ENCODE assay signal across 13 cellular contexts in genomic region chr4:68368566-68369473, GRCh38. TPM values are rescaled to one million over a fixed set of nuclear protein-coding genes. Genes with fewer than 3 reads are reported as not detected.
DNase-seq lines count a peak whose midpoint lies in the region; ATAC-seq and TF ChIP-seq lines count a peak whose summit lies in the region.
"Had no signal": no experiment of that assay in that cellular context is flagged by ENCODE, and none has a peak within 500 bp of the region (broad histone marks: within the 10 kb centered on the region; RNA-seq: fewer than 3 reads in every experiment).

No MANE protein-coding gene starts in this region.

- no peaks in the 10 kb centered on the region for H3K36me3 ChIP-seq in BLaER1 treated with 17β-estradiol and CSF1 and Interleukin-3, amounts not matched to agents 10 nM and 100 nM
- no peaks in the 10 kb centered on the region for H3K36me3 ChIP-seq in MG63

- H3K27ac Mint-ChIP-seq in nephron, result peak overlapping the region; percentile 61 to 94 (median 90)
- H3K27ac Mint-ChIP-seq: natural killer cell; stimulated activated naive CD8-positive, alpha-beta T cell treated with anti-CD3 and anti-CD28 coated beads, Interleukin-15, Interleukin-2, amounts not matched to agents 100 ng/mL and 50 ng/mL, for 24 hours had no signal

- H3K4me3 ChIP-seq in BLaER1 treated with 17β-estradiol and CSF1 and Interleukin-3, amounts not matched to agents 10 nM and 100 nM, result no peak overlapping the region
- peak overlapping the region; percentile 24 for H3K4me3 ChIP-seq in MG63
- H3K4me3 ChIP-seq in choroid plexus epithelial cell (ENCODE audit: low read depth, low read length), result no peak overlapping the region

- H3K4me3 Mint-ChIP-seq in nephron, result no peak overlapping the region
- H3K4me3 Mint-ChIP-seq: natural killer cell; stimulated activated naive CD8-positive, alpha-beta T cell treated with anti-CD3 and anti-CD28 coated beads, Interleukin-15, Interleukin-2, amounts not matched to agents 100 ng/mL and 50 ng/mL, for 24 hours had no signal

- H3K9ac ChIP-seq in BLaER1 treated with 17β-estradiol and CSF1 and Interleukin-3, amounts not matched to agents 10 nM and 100 nM, result no peak overlapping the region

- H3K27ac ChIP-seq in BLaER1 treated with 17β-estradiol and CSF1 and Interleukin-3, amounts not matched to agents 10 nM and 100 nM, result no peak overlapping the region

- peaks cover 3% of the 10 kb centered on the region for H3K9me3 Mint-ChIP-seq in nephron
- H3K9me3 Mint-ChIP-seq: natural killer cell; stimulated activated naive CD8-positive, alpha-beta T cell treated with anti-CD3 and anti-CD28 coated beads, Interleukin-15, Interleukin-2, amounts not matched to agents 100 ng/mL and 50 ng/mL, for 24 hours had no signal

- no peaks in the 10 kb centered on the region for H3K27me3 ChIP-seq in BLaER1 treated with 17β-estradiol and CSF1 and Interleukin-3, amounts not matched to agents 10 nM and 100 nM
- no peaks in the 10 kb centered on the region for H3K27me3 ChIP-seq in MG63

- H3K27me3 Mint-ChIP-seq in nephron (ENCODE audit: low read depth), result peaks cover 4% of the 10 kb centered on the region

- peak; percentile 16 for DNase-seq in MG63
- DNase-seq in choroid plexus epithelial cell (ENCODE audit: low read depth), result peak; percentile 65
- no peak for DNase-seq in NCI-H1417 (lab: John Stamatoyannopoulos, UW)
- no peak for DNase-seq in activated T-cell treated with anti-CD3 and anti-CD28 coated beads, Interleukin-2, amount 50 U/mL, for 48 hours
- DNase-seq: activated T-cell treated with anti-CD3 and anti-CD28 coated beads, Interleukin-2, amount 50 U/mL, for 1 hour; hypothalamus; natural killer cell; T-helper 9 cell had no signal

- peaks cover 0 to 18% (median 10%) of the 10 kb centered on the region in 11 experiments; a peak in 11 of 22 replicates for H3K9me3 ChIP-seq in BLaER1 treated with 17β-estradiol and CSF1 and Interleukin-3, amounts not matched to agents 10 nM and 100 nM (replicated peaks in 1 of 11)
- no peaks in the 10 kb centered on the region for H3K9me3 ChIP-seq in MG63

- H3K36me3 Mint-ChIP-seq in nephron (ENCODE audit: low read depth), result no peaks in the 10 kb centered on the region
- H3K36me3 Mint-ChIP-seq: natural killer cell had no signal

- peaks cover 0 to 16% (median 8%) of the 10 kb centered on the region in 10 experiments; a peak in 10 of 20 replicates for H3K4me1 ChIP-seq in BLaER1 treated with 17β-estradiol and CSF1 and Interleukin-3, amounts not matched to agents 10 nM and 100 nM

- peaks cover 7% of the 10 kb centered on the region for H3K4me1 Mint-ChIP-seq in nephron

- peak overlapping the region in 6 of 11 experiments; percentile 8 to 37 (median 25); a peak in 6 of 22 replicates for H3K4me2 ChIP-seq in BLaER1 treated with 17β-estradiol and CSF1 and Interleukin-3, amounts not matched to agents 10 nM and 100 nM

- H4K20me1 ChIP-seq in BLaER1 treated with 17β-estradiol and CSF1 and Interleukin-3, amounts not matched to agents 10 nM and 100 nM, result no peaks in the 10 kb centered on the region

- TF ChIP-seq CTCF in choroid plexus epithelial cell (conservative IDR thresholded peaks at IDR 0.05; ENCODE audit: low read depth, low read length) (no peak), nephron (IDR thresholded peaks at IDR 0.05; ENCODE audit: unreplicated experiment in 3 of 3) (no peak)

- ATAC-seq in HG03342 (IDR thresholded peaks at IDR 0.05; ENCODE audit: unreplicated experiment), result no peak
- no peak for ATAC-seq in GM18502 (IDR thresholded peaks at IDR 0.05; ENCODE audit: poor library complexity, unreplicated experiment)
- ATAC-seq: natural killer cell had no signal

RNA-seq across cellular contexts. Expression of gene YTHDC1, which starts 18.9 kb away (rescaled TPM):
- total RNA-seq in MG63 (2014; rRNA removed; shearing (Covaris generic); ENCODE audit: low replicate concordance), result 9.4 and 10.0 TPM in 2 replicates

Comparison
In these comparisons a context has a peak if more than half of its experiments do, and no peak if none do; other contexts are left out.
1. DNase-seq: peak in MG63 (single experiment) and choroid plexus epithelial cell (single experiment); none in NCI-H1417 (0 of 3) and activated T-cell treated with anti-CD3 and anti-CD28 coated beads, Interleukin-2, amount 50 U/mL, for 48 hours (0 of 2).